ENCODE assay signal across 7 cellular contexts in genomic region chr1:159936284-159936904, GRCh38. TPM values are rescaled to one million over a fixed set of nuclear protein-coding genes. Genes with fewer than 3 reads are reported as not detected.
DNase-seq lines count a peak whose midpoint lies in the region; ATAC-seq and TF ChIP-seq lines count a peak whose summit lies in the region.

No MANE protein-coding gene starts in this region.

- no peak overlapping the region for H3K4me3 Mint-ChIP-seq in activated naive CD4-positive, alpha-beta T cell treated with anti-CD3 and anti-CD28 coated beads for 36 hours

- peak; percentile 99 for TF ChIP-seq CTCF in GM12864 (IDR thresholded peaks at IDR 0.05; ENCODE audit: low read depth, low read length, missing control alignments)

- H3K27me3 Mint-ChIP-seq in activated naive CD4-positive, alpha-beta T cell treated with anti-CD3 and anti-CD28 coated beads for 36 hours (ENCODE audit: low read depth) = no peaks in the 10 kb centered on the region

- CTCF ChIA-PET in activated naive CD4-positive, alpha-beta T cell treated with anti-CD3 and anti-CD28 coated beads for 36 hours (lab: Charles Lee) = interaction anchor here (0.5 to 12.6 kb wide), 11 partner anchors 11 to 880 kb away, joined by 3 to 228 read pairs (median 4); partner anchors contain the start of genes PIGM and TAGLN2

- H3K27ac Mint-ChIP-seq in activated naive CD4-positive, alpha-beta T cell treated with anti-CD3 and anti-CD28 coated beads for 36 hours = no peak overlapping the region

- no peak overlapping the region for H3K4me3 ChIP-seq in GM12864 (ENCODE audit: low read depth, low read length)
- no peak overlapping the region for H3K4me3 ChIP-seq in Jurkat, Clone E6-1 (ENCODE audit: low read length)

- intact Hi-C loops in activated naive CD4-positive, alpha-beta T cell treated with anti-CD3 and anti-CD28 coated beads for 36 hours (cut with micrococcal nuclease) = loop anchor here (1.0 to 2.0 kb wide), 3 partner anchors 71 to 148 kb away; no protein-coding TSS in a partner anchor
- intact Hi-C loops in Right ventricle myocardium superior (cut with DNase I) = loop anchor here (2.0 kb wide), 1 partner anchor 70 kb away; no protein-coding TSS in a partner anchor

- no peaks in the 10 kb centered on the region for H3K4me1 Mint-ChIP-seq in activated naive CD4-positive, alpha-beta T cell treated with anti-CD3 and anti-CD28 coated beads for 36 hours (ENCODE audit: low read depth)

- no peaks in the 10 kb centered on the region for H3K36me3 Mint-ChIP-seq in activated naive CD4-positive, alpha-beta T cell treated with anti-CD3 and anti-CD28 coated beads for 36 hours (ENCODE audit: low read depth)

- ATAC-seq in SK-N-SH treated with all-trans-retinoic acid at 6 μM for 48 hours = peak; percentile 88
- ATAC-seq in Right ventricle myocardium superior (ENCODE audit: poor library complexity) = peak; percentile 85
- no peak for ATAC-seq in HG02840 (IDR thresholded peaks at IDR 0.05; ENCODE audit: low FRiP score, unreplicated experiment)

- no peaks in the 10 kb centered on the region for H3K9me3 Mint-ChIP-seq in activated naive CD4-positive, alpha-beta T cell treated with anti-CD3 and anti-CD28 coated beads for 36 hours

- no peak for DNase-seq in GM12864 (ENCODE audit: low read depth)
- DNase-seq in Jurkat, Clone E6-1 (ENCODE audit: low read depth, low spot score) = peak; percentile 50
- DNase-seq in activated naive CD4-positive, alpha-beta T cell treated with anti-CD3 and anti-CD28 coated beads for 36 hours = peak; percentile 89
- DNase-seq in Right ventricle myocardium superior = peak; percentile 80
- DNase-seq in retina = peak; percentile 89

TF ChIP-seq in SK-N-SH treated with all-trans-retinoic acid at 6 μM for 48 hours, 23 proteins besides CTCF, POLR2A, EP300 and RAD21:
- no peak for TF ChIP-seq TCF4 (CRISPR knock-in tag; IDR thresholded peaks at IDR 0.05; ENCODE audit: borderline replicate concordance)
- no peak for TF ChIP-seq CREB5 (CRISPR knock-in tag; IDR thresholded peaks at IDR 0.05; ENCODE audit: low read depth)
- TF ChIP-seq SNAI2 (CRISPR knock-in tag; IDR thresholded peaks at IDR 0.05) = no peak
- no peak for TF ChIP-seq ZNF70 (CRISPR knock-in tag; IDR thresholded peaks at IDR 0.05)
TF ChIP-seq in SK-N-SH treated with all-trans-retinoic acid at 6 μM for 48 hours: peak in this region for 0.

RNA-seq across cellular contexts. Expression of gene IGSF9, which starts 9.0 kb away (rescaled TPM):
- polyA plus RNA-seq in Jurkat, Clone E6-1 (2012; ENCODE audit: insufficient read depth, insufficient read length) = 1.4 TPM
- total RNA-seq in activated naive CD4-positive, alpha-beta T cell treated with anti-CD3 and anti-CD28 coated beads for 36 hours = not detected
- total RNA-seq in Right ventricle myocardium superior = 0.30 TPM

RNA-seq across cellular contexts. Expression of gene TAGLN2, which starts 11.1 kb away (rescaled TPM):
- polyA plus RNA-seq in Jurkat, Clone E6-1 (2012; ENCODE audit: insufficient read depth, insufficient read length) = 379 TPM
- 100 to 1,000 TPM; 453 to 454 TPM for total RNA-seq in activated naive CD4-positive, alpha-beta T cell treated with anti-CD3 and anti-CD28 coated beads for 36 hours
- total RNA-seq in Right ventricle myocardium superior = 116 TPM

RNA-seq across cellular contexts. Expression of gene SLAMF9, which starts 17.6 kb away (rescaled TPM):
- polyA plus RNA-seq in Jurkat, Clone E6-1 (2012; ENCODE audit: insufficient read depth, insufficient read length) = not detected
- total RNA-seq in activated naive CD4-positive, alpha-beta T cell treated with anti-CD3 and anti-CD28 coated beads for 36 hours = not detected
- total RNA-seq in Right ventricle myocardium superior = not detected

RNA-seq across cellular contexts. Expression of gene CFAP45, which starts 36.4 kb away (rescaled TPM):
- 1.2 TPM for polyA plus RNA-seq in Jurkat, Clone E6-1 (2012; ENCODE audit: insufficient read depth, insufficient read length)
- 1 to 10 TPM; 2.1 to 2.6 TPM for total RNA-seq in activated naive CD4-positive, alpha-beta T cell treated with anti-CD3 and anti-CD28 coated beads for 36 hours
- total RNA-seq in Right ventricle myocardium superior = 1.2 TPM
